8 cellular contexts compared by ENCODE assay signal in genomic region chr10:34808789-34809745, GRCh38. TPM values are rescaled to one million over a fixed set of nuclear protein-coding genes. Genes with fewer than 3 reads are reported as not detected.
A peak's percentile ranks its signal among the peaks of the same experiment; 100 is the strongest.
DNase-seq lines count a peak whose midpoint lies in the region; ATAC-seq and TF ChIP-seq lines count a peak whose summit lies in the region.

No MANE protein-coding gene starts in this region.

- H3K9me3 ChIP-seq in gastroesophageal sphincter: no peaks in the 10 kb centered on the region

- H3K4me3 ChIP-seq in gastroesophageal sphincter (peak overlapping the region in 1 of 2 donors; percentile 34), rectal smooth muscle tissue (ENCODE audit: low read length) (peak overlapping the region; percentile 47)

- no peak for TF ChIP-seq EP300 in gastroesophageal sphincter (IDR thresholded peaks at IDR 0.05)

- H3K27me3 ChIP-seq in gastroesophageal sphincter (no peaks in the 10 kb centered on the region), rectal smooth muscle tissue (ENCODE audit: control insufficient read depth, insufficient read depth, low read length) (no peaks in the 10 kb centered on the region)

- no peak for TF ChIP-seq POLR2A in gastroesophageal sphincter (IDR thresholded peaks at IDR 0.05)

- ATAC-seq in GM21381 (IDR thresholded peaks at IDR 0.05; ENCODE audit: unreplicated experiment) (peak; percentile 58), gastroesophageal sphincter (peak; percentile 27), HG03565 (IDR thresholded peaks at IDR 0.05; ENCODE audit: unreplicated experiment) (no peak), GM19328 (IDR thresholded peaks at IDR 0.05; ENCODE audit: unreplicated experiment) (no peak)

- WGBS in gastroesophageal sphincter (ENCODE audit: low coverage in 1 of 2), 2 donors: 31 to 47% methylated on average over 6 to 13 of the region's 19 CpGs

- TF ChIP-seq CTCF in gastroesophageal sphincter (IDR thresholded peaks at IDR 0.05): no peak

- H3K36me3 ChIP-seq in gastroesophageal sphincter (no peaks in the 10 kb centered on the region), rectal smooth muscle tissue (ENCODE audit: control insufficient read depth, insufficient read depth, low read length) (no peaks in the 10 kb centered on the region)

- H3K4me1 ChIP-seq in gastroesophageal sphincter (peaks cover 2 to 62% (median 19%) of the 10 kb centered on the region in 3 donors), rectal smooth muscle tissue (ENCODE audit: control insufficient read depth, insufficient read depth, low read length) (peaks cover 22% of the 10 kb centered on the region)

- H3K27ac ChIP-seq in gastroesophageal sphincter (peak overlapping the region in 3 of 4 donors; percentile 73 to 75 (median 74)), rectal smooth muscle tissue (ENCODE audit: low read depth, low read length) (peak overlapping the region; percentile 34)

- DNase-seq in AG20443 (ENCODE audit: low spot score) (peak; percentile 35), NCI-H2227 treated with DMSO at 0.1 percent for 48 hours (lab: John Stamatoyannopoulos, UW) (peak; percentile 48), RKO (ENCODE audit: low spot score) (no peak)

- H3K9ac ChIP-seq in rectal smooth muscle tissue (ENCODE audit: low read length): no peak overlapping the region

RNA-seq across cellular contexts. Expression of gene PARD3, which starts 6.0 kb away (rescaled TPM):
- 100 to 1,000 TPM; 101 to 127 (median 115) TPM for total RNA-seq in gastroesophageal sphincter

Comparison
In these comparisons a context has a peak if more than half of its experiments do, and no peak if none do; other contexts are left out.
1. ATAC-seq: peak in GM21381 (single experiment) and gastroesophageal sphincter (single experiment); none in HG03565 (single experiment) and GM19328 (single experiment).